ENCODE assay signal across 13 cellular contexts in genomic region chr9:113536483-113537226, GRCh38.
DNase-seq lines count a peak whose midpoint lies in the region; ATAC-seq and TF ChIP-seq lines count a peak whose summit lies in the region.
"Had no signal": no experiment of that assay in that cellular context is flagged by ENCODE, and none has a peak within 500 bp of the region (broad histone marks: within the 10 kb centered on the region; RNA-seq: fewer than 3 reads in every experiment).

No MANE protein-coding gene starts in this region.

- H3K27ac ChIP-seq in IMR-90 (ENCODE audit: insufficient read depth, low read length) = no peak overlapping the region
- H3K27ac ChIP-seq: GM23248, suprapubic skin had no signal

- H2BK120ac ChIP-seq in IMR-90 (ENCODE audit: low read depth, low read length) = no peak overlapping the region

- peaks cover 7 to 59% (median 8%) of the 10 kb centered on the region in 3 donors for H3K36me3 Mint-ChIP-seq in immature natural killer cell

- no peak overlapping the region for H3K56ac ChIP-seq in IMR-90 (ENCODE audit: extremely low read depth, insufficient read depth, low read length)

- ATAC-seq in IMR-90 (ENCODE audit: low read depth) (peak; percentile 43), HG02798 (IDR thresholded peaks at IDR 0.05; ENCODE audit: poor library complexity, unreplicated experiment) (no peak)

- no peaks in the 10 kb centered on the region for H4K20me1 ChIP-seq in IMR-90 (ENCODE audit: insufficient read depth, low read length)

- no peak overlapping the region for H4K91ac ChIP-seq in IMR-90 (ENCODE audit: insufficient read depth, low read depth, low read length)

- no peaks in the 10 kb centered on the region for H3K79me1 ChIP-seq in IMR-90 (ENCODE audit: low read depth in 1 of 2, low read length in 2 of 2)

- in situ Hi-C loops in IMR-90 (cut with MboI; ENCODE audit: low sequenced_read_pairs) = no loop called here

- H3K4me1 ChIP-seq in IMR-90 (ENCODE audit: control insufficient read depth, insufficient read depth, low read length) = no peaks in the 10 kb centered on the region

- no peak overlapping the region for H3K4me2 ChIP-seq in IMR-90 (ENCODE audit: low read depth, low read length)

- TF ChIP-seq CTCF in IMR-90 (conservative IDR thresholded peaks at IDR 0.05; ENCODE audit: low read depth, low read length) = no peak
- TF ChIP-seq CTCF in choroid plexus epithelial cell (conservative IDR thresholded peaks at IDR 0.05; ENCODE audit: low read depth, low read length) = no peak

- H4K5ac ChIP-seq in IMR-90 (ENCODE audit: low read depth, low read length) = no peak overlapping the region

- H3K9me3 Mint-ChIP-seq in immature natural killer cell = no peaks in the 10 kb centered on the region
- H3K9me3 Mint-ChIP-seq: activated naive CD4-positive, alpha-beta T cell treated with anti-CD3 and anti-CD28 coated beads for 36 hours; CD4-positive, alpha-beta memory T cell had no signal

- H3K23ac ChIP-seq in IMR-90 (ENCODE audit: low read depth, low read length) = no peak overlapping the region

- DNase-seq in IMR-90 = no peak
- DNase-seq in choroid plexus epithelial cell (ENCODE audit: low read depth) = peak; percentile 48
- DNase-seq in immature natural killer cell = no peak
- peak; percentile 92 for DNase-seq in posterior vena cava (ENCODE audit: low spot score)
- no peak for DNase-seq in NCI-H345 treated with DMSO at 0.1 percent for 48 hours (lab: John Stamatoyannopoulos, UW; ENCODE audit: unreplicated experiment)
- no peak for DNase-seq in activated effector memory CD4-positive, alpha-beta T cell treated with anti-CD3 and anti-CD28 coated beads, Interleukin-2, amount 50 U/mL, for 16 hours
- DNase-seq in T-helper 2 cell = no peak
- DNase-seq: activated naive CD4-positive, alpha-beta T cell treated with anti-CD3 and anti-CD28 coated beads for 36 hours; CD4-positive, alpha-beta memory T cell; GM23248; stimulated activated CD4-positive, alpha-beta T cell treated with anti-CD3 and anti-CD28 coated beads, Interleukin-12 subunit alpha, Interleukin-12 subunit beta, amount 100 ng/mL, for 4 hours had no signal

- WGBS in IMR-90 (ENCODE audit: extremely low coverage in 2 of 2, insufficient read length in 1 of 2), 2 experiments = 83% methylated on average over 19 of the region's 21 CpGs; no CpG with 5 or more reads in 1 of the 2 experiments

- no peaks in the 10 kb centered on the region for H3K36me3 ChIP-seq in IMR-90 (ENCODE audit: control insufficient read depth, insufficient read depth, low read length)

- no peaks in the 10 kb centered on the region for H3K9me3 ChIP-seq in IMR-90 (ENCODE audit: control insufficient read depth, insufficient read depth, low read length)
- H3K9me3 ChIP-seq: suprapubic skin had no signal

- intact Hi-C loops in IMR-90 (cut with micrococcal nuclease) (no loop called here), posterior vena cava (cut with DNase I) (no loop called here)

- H3K27me3 ChIP-seq in IMR-90 (ENCODE audit: control insufficient read depth, insufficient read depth, low read length) = no peaks in the 10 kb centered on the region
- H3K27me3 ChIP-seq: suprapubic skin had no signal

- no peak overlapping the region for H2BK20ac ChIP-seq in IMR-90 (ENCODE audit: low read depth, low read length)

- H3K4ac ChIP-seq in IMR-90 (ENCODE audit: low read depth, low read length) = no peak overlapping the region

- no peak overlapping the region; the same call in 1 of the 2 replicates for H2AK5ac ChIP-seq in IMR-90 (ENCODE audit: low read depth, low read length)

- no peak for TF ChIP-seq RAD21 in IMR-90 (IDR thresholded peaks at IDR 0.05; ENCODE audit: low read length)

- no peak overlapping the region for H4K8ac ChIP-seq in IMR-90 (ENCODE audit: low read depth in 2 of 2, low read length in 2 of 2)

- dilution Hi-C loops in IMR-90 (cut with HindIII; ENCODE audit: low sequenced_read_pairs, unreplicated experiment) = no loop called here

- H3K4me3 ChIP-seq in IMR-90 (ENCODE audit: insufficient read depth, low read depth, low read length) (no peak overlapping the region), choroid plexus epithelial cell (ENCODE audit: low read depth, low read length) (no peak overlapping the region)
- H3K4me3 ChIP-seq: GM23248, suprapubic skin had no signal

- H3K4me3 Mint-ChIP-seq in immature natural killer cell = peak overlapping the region in 3 of 5 donors; percentile 33 to 74 (median 33)
- H3K4me3 Mint-ChIP-seq: activated naive CD4-positive, alpha-beta T cell treated with anti-CD3 and anti-CD28 coated beads for 36 hours; CD4-positive, alpha-beta memory T cell had no signal

- H3K9ac ChIP-seq in IMR-90 (ENCODE audit: low read depth, low read length) = no peak overlapping the region
- H3K9ac ChIP-seq: GM23248 had no signal

- POLR2A ChIA-PET in IMR-90 (lab: Charles Lee; ENCODE audit: unreplicated experiment) = no interaction called here

- H3K18ac ChIP-seq in IMR-90 (ENCODE audit: low read depth, low read length) = no peak overlapping the region

- peak overlapping the region; percentile 4 for H2AFZ ChIP-seq in IMR-90 (replicated peaks; ENCODE audit: low read length, poor library complexity)
- H2AFZ ChIP-seq: GM23248 had no signal

- BruUV-seq in IMR-90 (replicated peaks; lab: Mats Ljungman, UMichigan) = no TSS peak

- H2AK9ac ChIP-seq in IMR-90 (replicated peaks; ENCODE audit: low read depth, low read length, poor library complexity) = no peak overlapping the region

- H2BK5ac ChIP-seq in IMR-90 (ENCODE audit: low read depth, low read length, poor library complexity, severe bottlenecking) = no peak overlapping the region

- H3K14ac ChIP-seq in IMR-90 (replicated peaks; ENCODE audit: low read depth, low read length) = no peak overlapping the region

- CTCF ChIA-PET in IMR-90 (lab: Yijun Ruan, JAX) = no interaction called here

- no peak for TF ChIP-seq POLR2A in IMR-90 (IDR thresholded peaks at IDR 0.05; ENCODE audit: low read depth, low read length)

- no peaks in the 10 kb centered on the region for H3K9me1 ChIP-seq in IMR-90 (ENCODE audit: insufficient read depth, low read length)

- peaks cover 89 to 99% of the 10 kb centered on the region in 2 donors for H3K4me1 Mint-ChIP-seq in immature natural killer cell

- peaks cover 3% of the 10 kb centered on the region in 3 donors for H3K27me3 Mint-ChIP-seq in immature natural killer cell (ENCODE audit: low read depth in 3 of 3)
- H3K27me3 Mint-ChIP-seq: CD4-positive, alpha-beta memory T cell had no signal

- no peak overlapping the region for H2BK15ac ChIP-seq in IMR-90 (ENCODE audit: low read depth, low read length)

- peak overlapping the region; percentile 67 to 89 (median 78) for H3K27ac Mint-ChIP-seq in immature natural killer cell
- H3K27ac Mint-ChIP-seq: activated naive CD4-positive, alpha-beta T cell treated with anti-CD3 and anti-CD28 coated beads for 36 hours had no signal

TF ChIP-seq in IMR-90, 13 proteins besides CTCF, POLR2A, EP300 and RAD21:
- TF ChIP-seq BHLHE40 (IDR thresholded peaks at IDR 0.05; ENCODE audit: low read depth, low read length) = no peak
- TF ChIP-seq MAFK (IDR thresholded peaks at IDR 0.05; ENCODE audit: low read depth, low read length) = no peak
- no peak for TF ChIP-seq NFE2L2 (IDR thresholded peaks at IDR 0.05; ENCODE audit: low read depth, low read length)
- TF ChIP-seq MXI1 (IDR thresholded peaks at IDR 0.05; ENCODE audit: borderline replicate concordance, low read depth, low read length) = no peak
- no peak for TF ChIP-seq ELK1 (IDR thresholded peaks at IDR 0.05; ENCODE audit: borderline replicate concordance, low read depth, low read length)
- TF ChIP-seq SMC3 (IDR thresholded peaks at IDR 0.05; ENCODE audit: low read depth, low read length) = no peak
- no peak for TF ChIP-seq FOS (IDR thresholded peaks at IDR 0.05; ENCODE audit: low read depth, low read length)
- TF ChIP-seq CHD1 (IDR thresholded peaks at IDR 0.05; ENCODE audit: low read depth, low read length) = no peak
- no peak for TF ChIP-seq USF2 (IDR thresholded peaks at IDR 0.05; ENCODE audit: low read depth, low read length)
- no peak for TF ChIP-seq MAZ (IDR thresholded peaks at IDR 0.05; ENCODE audit: borderline replicate concordance, low read depth, low read length)
- TF ChIP-seq RFX5 (IDR thresholded peaks at IDR 0.05; ENCODE audit: low read depth, low read length) = no peak
- no peak for TF ChIP-seq RCOR1 (IDR thresholded peaks at IDR 0.05; ENCODE audit: insufficient replicate concordance, low read length)
- no peak for TF ChIP-seq CEBPB (IDR thresholded peaks at IDR 0.05; ENCODE audit: low read depth, low read length)

Comparison
In these comparisons a context has a peak if more than half of its experiments do, and no peak if none do; other contexts are left out.
1. DNase-seq: peak in choroid plexus epithelial cell (single experiment) and posterior vena cava (single experiment); none in IMR-90 (single experiment), immature natural killer cell (0 of 3), NCI-H345 treated with DMSO at 0.1 percent for 48 hours (single experiment), activated effector memory CD4-positive, alpha-beta T cell treated with anti-CD3 and anti-CD28 coated beads, Interleukin-2, amount 50 U/mL, for 16 hours (single experiment) and T-helper 2 cell (0 of 5).